ENCODE assay signal across 9 cellular contexts in genomic region chr4:140807491-140808257, GRCh38. TPM values are rescaled to one million over a fixed set of nuclear protein-coding genes. Genes with fewer than 3 reads are reported as not detected.
DNase-seq lines count a peak whose midpoint lies in the region; ATAC-seq and TF ChIP-seq lines count a peak whose summit lies in the region.
"Had no signal": no experiment of that assay in that cellular context is flagged by ENCODE, and none has a peak within 500 bp of the region (broad histone marks: within the 10 kb centered on the region; RNA-seq: fewer than 3 reads in every experiment).

No MANE protein-coding gene starts in this region.

- H3K27me3 ChIP-seq in left ventricle myocardium inferior (ENCODE audit: low read depth) = no peaks in the 10 kb centered on the region

- H3K4me3 ChIP-seq in GM12865 (ENCODE audit: low read depth, low read length) = no peak overlapping the region
- H3K4me3 ChIP-seq in left ventricle myocardium inferior = no peak overlapping the region
- H3K4me3 ChIP-seq: skin epidermis had no signal

- H3K9me3 Mint-ChIP-seq in activated T-cell treated with anti-CD3 and anti-CD28 coated beads, Interleukin-2, amount 50 U/mL, for 4 hours = no peaks in the 10 kb centered on the region

- H3K27me3 Mint-ChIP-seq in activated T-cell treated with anti-CD3 and anti-CD28 coated beads, Interleukin-2, amount 50 U/mL, for 4 hours (ENCODE audit: low read depth) = peaks cover 10% of the 10 kb centered on the region

- ATAC-seq in GM21529 (IDR thresholded peaks at IDR 0.05; ENCODE audit: unreplicated experiment) (peak; percentile 86), HG03565 (IDR thresholded peaks at IDR 0.05; ENCODE audit: unreplicated experiment) (peak; percentile 87)
- ATAC-seq in activated T-cell treated with anti-CD3 and anti-CD28 coated beads, Interleukin-2, amount 50 U/mL, for 4 hours = no peak

- H3K9me3 ChIP-seq in left ventricle myocardium inferior (replicated peaks) = no peaks in the 10 kb centered on the region

- intact Hi-C loops in left ventricle myocardium inferior (cut with micrococcal nuclease) = no loop called here
- intact Hi-C loops in posterior cingulate gyrus (cut with DNase I) = no loop called here

- DNase-seq in GM12865 (ENCODE audit: low read depth) = peak; percentile 73
- DNase-seq in left ventricle myocardium inferior = no peak
- no peak for DNase-seq in NCI-H510A (lab: John Stamatoyannopoulos, UW)
- DNase-seq in activated T-cell treated with anti-CD3 and anti-CD28 coated beads, Interleukin-2, amount 50 U/mL, for 4 hours = no peak
- DNase-seq in posterior cingulate gyrus = no peak
- DNase-seq in HPDE6-E6E7 (ENCODE audit: extremely low spot score) = no peak

- TF ChIP-seq CTCF in GM12865 (IDR thresholded peaks at IDR 0.05; ENCODE audit: insufficient read depth, low read depth, low read length, missing control alignments) = no peak
- TF ChIP-seq CTCF in left ventricle myocardium inferior (IDR thresholded peaks at IDR 0.05; ENCODE audit: borderline replicate concordance) = no peak

- H3K4me1 Mint-ChIP-seq in activated T-cell treated with anti-CD3 and anti-CD28 coated beads, Interleukin-2, amount 50 U/mL, for 4 hours (ENCODE audit: low read depth) = peaks cover 3% of the 10 kb centered on the region

- H3K36me3 ChIP-seq in left ventricle myocardium inferior = no peaks in the 10 kb centered on the region

- peaks cover 19% of the 10 kb centered on the region for H3K4me1 ChIP-seq in left ventricle myocardium inferior

- H3K36me3 Mint-ChIP-seq in activated T-cell treated with anti-CD3 and anti-CD28 coated beads, Interleukin-2, amount 50 U/mL, for 4 hours (ENCODE audit: insufficient read depth) = no peaks in the 10 kb centered on the region

- no peak overlapping the region for H3K4me3 Mint-ChIP-seq in activated T-cell treated with anti-CD3 and anti-CD28 coated beads, Interleukin-2, amount 50 U/mL, for 4 hours

- H3K27ac ChIP-seq in left ventricle myocardium inferior (replicated peaks) = peak overlapping the region; percentile 47

RNA-seq across cellular contexts. Expression of gene TBC1D9, which starts 51.5 kb away (rescaled TPM):
- total RNA-seq in left ventricle myocardium inferior = 11.4 TPM
- under 1 TPM; 0.18 to 0.27 (median 0.18) TPM for total RNA-seq in activated T-cell treated with anti-CD3 and anti-CD28 coated beads, Interleukin-2, amount 50 U/mL, for 4 hours

Comparison
In these comparisons a context has a peak if more than half of its experiments do, and no peak if none do; other contexts are left out.
1. ATAC-seq: peak in GM21529 (single experiment) and HG03565 (single experiment); none in activated T-cell treated with anti-CD3 and anti-CD28 coated beads, Interleukin-2, amount 50 U/mL, for 4 hours (0 of 2).